Comparison of ENCODE assay signal across 1 cellular context in the genomic region with DNA sequence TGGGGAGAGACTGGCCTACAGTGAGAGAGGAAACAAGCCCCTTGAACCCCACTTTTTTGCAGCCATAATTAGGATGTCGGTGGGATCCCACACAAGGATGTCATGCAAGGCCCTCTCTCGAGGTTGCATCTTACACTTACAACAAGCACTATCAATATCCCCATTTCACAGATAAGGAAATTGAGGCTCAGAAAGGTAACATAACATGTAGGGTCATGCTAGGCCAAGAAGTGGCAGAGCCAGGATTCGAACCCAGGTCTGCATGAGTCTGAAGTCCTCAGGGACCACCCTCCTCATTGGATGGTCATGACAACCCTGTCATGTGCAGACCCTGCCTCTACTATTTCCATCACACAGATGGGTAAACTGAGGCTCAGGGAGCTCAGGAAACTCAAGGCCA.
TF ChIP-seq lines count a peak whose summit lies in the region.

No MANE protein-coding gene starts in this region.

TF ChIP-seq in K562, 482 proteins besides CTCF, POLR2A, EP300 and RAD21 (continued from another document):
- TF ChIP-seq, protein P1, sequence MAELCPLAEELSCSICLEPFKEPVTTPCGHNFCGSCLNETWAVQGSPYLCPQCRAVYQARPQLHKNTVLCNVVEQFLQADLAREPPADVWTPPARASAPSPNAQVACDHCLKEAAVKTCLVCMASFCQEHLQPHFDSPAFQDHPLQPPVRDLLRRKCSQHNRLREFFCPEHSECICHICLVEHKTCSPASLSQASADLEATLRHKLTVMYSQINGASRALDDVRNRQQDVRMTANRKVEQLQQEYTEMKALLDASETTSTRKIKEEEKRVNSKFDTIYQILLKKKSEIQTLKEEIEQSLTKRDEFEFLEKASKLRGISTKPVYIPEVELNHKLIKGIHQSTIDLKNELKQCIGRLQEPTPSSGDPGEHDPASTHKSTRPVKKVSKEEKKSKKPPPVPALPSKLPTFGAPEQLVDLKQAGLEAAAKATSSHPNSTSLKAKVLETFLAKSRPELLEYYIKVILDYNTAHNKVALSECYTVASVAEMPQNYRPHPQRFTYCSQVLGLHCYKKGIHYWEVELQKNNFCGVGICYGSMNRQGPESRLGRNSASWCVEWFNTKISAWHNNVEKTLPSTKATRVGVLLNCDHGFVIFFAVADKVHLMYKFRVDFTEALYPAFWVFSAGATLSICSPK (IDR thresholded peaks at IDR 0.05; ENCODE audit: borderline replicate concordance), result no peak
- peak; percentile 69; the same call in 1 of the 2 replicates for TF ChIP-seq BCOR (IDR thresholded peaks at IDR 0.05)
- TF ChIP-seq RCOR1 (IDR thresholded peaks at IDR 0.05; ENCODE audit: borderline replicate concordance in 1 of 2, low read depth in 2 of 2, low read length in 2 of 2), result 0 out of 4 replicates have a peak, but pooled peaks of 1 of the 2 experiments have one; percentile 5
TF ChIP-seq in K562: peak in this region for 4.
